1 cellular context compared by ENCODE assay signal in genomic region chr11:117817213-117818035, GRCh38.
TF ChIP-seq lines count a peak whose summit lies in the region.

No MANE protein-coding gene starts in this region.

TF ChIP-seq in HepG2, 621 proteins besides CTCF, POLR2A, EP300 and RAD21 (continued from another document):
- TF ChIP-seq PATZ1 (CRISPR knock-in tag; IDR thresholded peaks at IDR 0.05): 0 out of 2 replicates have a peak, but pooled peaks have one; percentile 22
- peak; percentile 77 for TF ChIP-seq STAG1 (CRISPR knock-in tag; IDR thresholded peaks at IDR 0.05)
- no peak for TF ChIP-seq NR2F6 (IDR thresholded peaks at IDR 0.05)
- 0 out of 2 replicates have a peak, but pooled peaks have one; percentile 16 for TF ChIP-seq NR2F6 (CRISPR knock-in tag; IDR thresholded peaks at IDR 0.05)
- TF ChIP-seq FOXK1 (CRISPR knock-in tag; IDR thresholded peaks at IDR 0.05; ENCODE audit: borderline replicate concordance, low read depth): peak; percentile 28; the same call in 1 of the 2 replicates
- no peak for TF ChIP-seq YEATS4 (CRISPR knock-in tag; IDR thresholded peaks at IDR 0.05; ENCODE audit: borderline replicate concordance)
- no peak for TF ChIP-seq ZNF180 (CRISPR knock-in tag; IDR thresholded peaks at IDR 0.05; ENCODE audit: borderline replicate concordance, low read depth)
- peak; percentile 23; the same call in 1 of the 2 replicates for TF ChIP-seq SAP130 (CRISPR knock-in tag; IDR thresholded peaks at IDR 0.05; ENCODE audit: low read depth)
